In the genomic region with DNA sequence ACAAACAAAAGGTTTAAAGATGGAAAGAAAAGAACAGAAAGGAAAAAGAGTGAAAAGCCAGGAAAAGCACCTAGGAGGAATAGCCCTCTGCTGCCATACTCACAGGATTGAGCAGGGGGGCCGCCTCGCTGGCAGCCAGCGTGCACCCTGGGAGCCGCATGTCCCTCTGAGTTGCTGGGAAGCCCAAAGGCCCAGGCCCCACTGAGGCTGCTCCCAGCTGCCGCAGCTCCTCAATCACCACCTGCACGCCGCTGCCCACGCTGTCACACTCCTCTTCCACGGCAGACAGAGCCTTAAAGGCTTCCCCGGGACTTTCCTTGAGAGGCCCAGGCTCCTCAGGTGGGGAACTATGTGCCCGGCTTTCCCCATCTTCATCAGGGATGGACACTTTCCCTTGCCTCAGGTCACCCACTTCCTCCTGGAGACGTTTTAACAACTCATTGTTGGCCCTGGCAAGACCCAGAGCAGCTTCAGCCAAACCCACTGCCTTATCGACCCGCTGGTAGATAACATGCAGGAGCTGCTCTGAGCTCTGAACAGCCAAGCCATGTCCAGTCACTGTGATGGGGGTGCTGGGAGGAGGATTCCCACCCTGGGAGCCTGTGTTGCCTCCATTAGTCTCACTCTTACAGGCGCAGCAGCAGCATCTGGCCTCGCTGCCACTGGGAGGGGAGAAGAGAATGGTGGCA, we compare ENCODE assay signal across 18 cellular contexts. TPM values are rescaled to one million over a fixed set of nuclear protein-coding genes. Genes with fewer than 3 reads are reported as not detected.
"Had no signal": no experiment of that assay in that cellular context is flagged by ENCODE, and none has a peak within 500 bp of the region (broad histone marks: within the 10 kb centered on the region; RNA-seq: fewer than 3 reads in every experiment).

No MANE protein-coding gene starts in this region.

- H3K9me3 Mint-ChIP-seq: activated naive CD4-positive, alpha-beta T cell treated with anti-CD3 and anti-CD28 coated beads, Interleukin-2, amount 10 ng/mL, durations not matched to agents 7 days and 5 days; activated T-helper 2 cell treated with anti-CD3 and anti-CD28 coated beads, Interferon-gamma antibody, Interleukin-2, Interleukin-4, amounts not matched to agents 10 μg/mL and 5 μg/mL and 100 μg/mL, durations not matched to agents 14 hours and 24 hours and 36 hours; central memory CD8-positive, alpha-beta T cell; stimulated activated naive CD8-positive, alpha-beta T cell treated with anti-CD3 and anti-CD28 coated beads, Interleukin-15, Interleukin-2, amounts not matched to agents 100 ng/mL and 50 ng/mL, for 24 hours; T-cell; type B pancreatic cell had no signal

- H3K4me1 Mint-ChIP-seq: activated naive CD4-positive, alpha-beta T cell treated with anti-CD3 and anti-CD28 coated beads, Interleukin-2, amount 10 ng/mL, durations not matched to agents 7 days and 5 days; T-cell had no signal

- H3K27ac Mint-ChIP-seq: activated naive CD4-positive, alpha-beta T cell treated with anti-CD3 and anti-CD28 coated beads, Interleukin-2, amount 10 ng/mL, durations not matched to agents 7 days and 5 days; activated T-helper 2 cell treated with anti-CD3 and anti-CD28 coated beads, Interferon-gamma antibody, Interleukin-2, Interleukin-4, amounts not matched to agents 10 μg/mL and 5 μg/mL and 100 μg/mL, durations not matched to agents 14 hours and 24 hours and 36 hours; stimulated activated naive CD8-positive, alpha-beta T cell treated with anti-CD3 and anti-CD28 coated beads, Interleukin-15, Interleukin-2, amounts not matched to agents 100 ng/mL and 50 ng/mL, for 24 hours; T-cell; type B pancreatic cell had no signal

- H3K4me2 ChIP-seq: smooth muscle cell had no signal

- ATAC-seq: activated CD4-positive, CD25-positive, alpha-beta regulatory T cell treated with anti-CD3 and anti-CD28 coated beads, Interleukin-2, amount 50 U/mL, for 24 hours; T-cell had no signal

- H3K9me3 ChIP-seq: adrenal gland had no signal

- H3K4me3 ChIP-seq: adrenal gland, coronary artery, lung, smooth muscle cell had no signal

- H3K4me1 ChIP-seq: adrenal gland had no signal

- DNase-seq: activated CD4-positive, alpha-beta T cell treated with anti-CD3 and anti-CD28 coated beads, Interleukin-2, amount 50 U/mL, for 1 hour; activated naive CD4-positive, alpha-beta T cell treated with anti-CD3 and anti-CD28 coated beads, Interleukin-2, amount 10 ng/mL, durations not matched to agents 7 days and 5 days; adrenal gland; foreskin fibroblast; retina; T-cell; T-helper 9 cell had no signal

- H3K36me3 ChIP-seq: adrenal gland had no signal

- H3K27me3 ChIP-seq: adrenal gland had no signal

- H3K27me3 Mint-ChIP-seq: activated naive CD4-positive, alpha-beta T cell treated with anti-CD3 and anti-CD28 coated beads, Interleukin-2, amount 10 ng/mL, durations not matched to agents 7 days and 5 days; central memory CD8-positive, alpha-beta T cell; stimulated activated naive CD8-positive, alpha-beta T cell treated with anti-CD3 and anti-CD28 coated beads, Interleukin-15, Interleukin-2, amounts not matched to agents 100 ng/mL and 50 ng/mL, for 24 hours; T-cell; type B pancreatic cell had no signal

- H3K27ac ChIP-seq: adrenal gland, coronary artery had no signal

- H3K36me3 Mint-ChIP-seq: activated naive CD4-positive, alpha-beta T cell treated with anti-CD3 and anti-CD28 coated beads, Interleukin-2, amount 10 ng/mL, durations not matched to agents 7 days and 5 days; type B pancreatic cell had no signal

- FAIRE-seq: endothelial cell of umbilical vein had no signal

- H3K4me3 Mint-ChIP-seq: activated naive CD4-positive, alpha-beta T cell treated with anti-CD3 and anti-CD28 coated beads, Interleukin-2, amount 10 ng/mL, durations not matched to agents 7 days and 5 days; central memory CD8-positive, alpha-beta T cell; stimulated activated naive CD8-positive, alpha-beta T cell treated with anti-CD3 and anti-CD28 coated beads, Interleukin-15, Interleukin-2, amounts not matched to agents 100 ng/mL and 50 ng/mL, for 24 hours; T-cell; type B pancreatic cell had no signal

RNA-seq across cellular contexts. Expression of a gene that starts 43.5 kb away (rescaled TPM):
- total RNA-seq: activated CD8-positive, alpha-beta memory T cell treated with anti-CD3 and anti-CD28 coated beads for 36 hours; activated T-helper 2 cell treated with anti-CD3 and anti-CD28 coated beads, Interferon-gamma antibody, Interleukin-2, Interleukin-4, amounts not matched to agents 10 μg/mL and 5 μg/mL and 100 μg/mL, durations not matched to agents 14 hours and 24 hours and 36 hours; adrenal gland; endothelial cell of umbilical vein; lung; smooth muscle cell; temporal lobe had no signal
- polyA plus RNA-seq: adrenal gland, endothelial cell of umbilical vein, lung, smooth muscle cell had no signal
